In genomic region chr10:12546160-12546802, GRCh38 we compare ENCODE assay signal across 8 cellular contexts.
DNase-seq lines count a peak whose midpoint lies in the region; ATAC-seq, FAIRE-seq and TF ChIP-seq lines count a peak whose summit lies in the region.
"Not testable (repeated sequence)": the region's sequence is repeated elsewhere in the genome, so short reads cannot be mapped to it uniquely, and the experiment has no call there.

No MANE protein-coding gene starts in this region.

- not testable (repeated sequence) for TF ChIP-seq POLR2A in HepG2 (IDR thresholded peaks at IDR 0.05; ENCODE audit: insufficient read depth in 1 of 2, low read depth in 2 of 2, low read length in 2 of 2)

- H3K36me3 Mint-ChIP-seq in CD4-positive, CD25-positive, alpha-beta regulatory T cell; activated CD4-positive, alpha-beta T cell treated with anti-CD3 and anti-CD28 coated beads for 36 hours (ENCODE audit: low read depth); activated naive CD8-positive, alpha-beta T cell; nephron progenitor cell (ENCODE audit: low read depth): not testable (repeated sequence)
- H3K36me3 Mint-ChIP-seq in stimulated activated naive B cell treated with anti-CD40 and anti-IgM and Interleukin-4, amounts not matched to agents 10 μg/mL and 1 μg/mL and 100 μg/mL, for 72 hours: peaks cover 16 to 33% of the 10 kb centered on the region in 2 donors

- H3K4me1 ChIP-seq in CD4-positive, CD25-positive, alpha-beta regulatory T cell (ENCODE audit: control insufficient read depth, insufficient read depth, low read length, poor library complexity, severe bottlenecking); HEK293 (ENCODE audit: control insufficient read depth, insufficient read depth, low read length); HepG2 (ENCODE audit: insufficient read depth, low read length): not testable (repeated sequence)

- POLR2A ChIA-PET in HEK293 (lab: Yijun Ruan, JAX); activated CD4-positive, alpha-beta T cell treated with anti-CD3 and anti-CD28 coated beads for 36 hours (lab: Charles Lee); HepG2 (lab: Yijun Ruan, JAX): not testable (repeated sequence)

- peak overlapping the region in 1 of 4 donors; percentile 38 for H3K4me3 Mint-ChIP-seq in CD4-positive, CD25-positive, alpha-beta regulatory T cell
- not testable (repeated sequence) for H3K4me3 Mint-ChIP-seq in activated CD4-positive, alpha-beta T cell treated with anti-CD3 and anti-CD28 coated beads for 36 hours; nephron progenitor cell; stimulated activated naive B cell treated with anti-CD40 and anti-IgM and Interleukin-4, amounts not matched to agents 10 μg/mL and 1 μg/mL and 100 μg/mL, for 72 hours
- peak overlapping the region; percentile 2 for H3K4me3 Mint-ChIP-seq in activated naive CD8-positive, alpha-beta T cell

- H3K27ac ChIP-seq in CD4-positive, CD25-positive, alpha-beta regulatory T cell (ENCODE audit: insufficient read depth, low read length, poor library complexity, severe bottlenecking); HEK293 (ENCODE audit: extremely low read depth, low read depth, low read length); HepG2 (ENCODE audit: extremely low read length, insufficient read depth, low read length): not testable (repeated sequence)

- H3K4me1 Mint-ChIP-seq in CD4-positive, CD25-positive, alpha-beta regulatory T cell: peaks cover 11 to 26% (median 22%) of the 10 kb centered on the region in 4 donors
- H3K4me1 Mint-ChIP-seq in activated CD4-positive, alpha-beta T cell treated with anti-CD3 and anti-CD28 coated beads for 36 hours: peaks cover 30% of the 10 kb centered on the region
- peaks cover 32% of the 10 kb centered on the region for H3K4me1 Mint-ChIP-seq in activated naive CD8-positive, alpha-beta T cell (ENCODE audit: low read depth)
- peaks cover 22% of the 10 kb centered on the region for H3K4me1 Mint-ChIP-seq in nephron progenitor cell
- H3K4me1 Mint-ChIP-seq in stimulated activated naive B cell treated with anti-CD40 and anti-IgM and Interleukin-4, amounts not matched to agents 10 μg/mL and 1 μg/mL and 100 μg/mL, for 72 hours: peaks cover 43 to 53% of the 10 kb centered on the region in 2 donors

- ATAC-seq in CD4-positive, CD25-positive, alpha-beta regulatory T cell (ENCODE audit: low read depth in 2 of 2); HepG2: not testable (repeated sequence)
- ATAC-seq in activated CD4-positive, alpha-beta T cell treated with anti-CD3 and anti-CD28 coated beads for 36 hours: peak; percentile 36
- peak; percentile 67 to 77 for ATAC-seq in stimulated activated naive B cell treated with anti-CD40 and anti-IgM and Interleukin-4, amounts not matched to agents 10 μg/mL and 1 μg/mL and 100 μg/mL, for 72 hours (replicated peaks)

- H3K27me3 ChIP-seq in CD4-positive, CD25-positive, alpha-beta regulatory T cell (ENCODE audit: control insufficient read depth, insufficient read depth, low read length); HepG2 (ENCODE audit: control insufficient read depth in 1 of 2, insufficient read depth in 2 of 2, low read length in 2 of 2): not testable (repeated sequence)

- CTCF ChIA-PET in HEK293 (lab: Yijun Ruan, JAX); HepG2 (lab: Yijun Ruan, JAX; ENCODE audit: low intra/inter-chr PET ratio, low total read pairs): not testable (repeated sequence)
- CTCF ChIA-PET in activated CD4-positive, alpha-beta T cell treated with anti-CD3 and anti-CD28 coated beads for 36 hours (lab: Charles Lee): interaction anchor here (0.8 kb wide), 1 partner anchor 390 kb away, joined by 3 read pairs; no protein-coding TSS in a partner anchor

- 76% methylated on average over 10 of the region's 10 CpGs for WGBS in HepG2 (ENCODE audit: low lambda C conversion rate)

- H3K9ac ChIP-seq in HepG2 (ENCODE audit: insufficient read depth, low read depth, low read length): not testable (repeated sequence)

- not testable (repeated sequence) for H3K36me3 ChIP-seq in CD4-positive, CD25-positive, alpha-beta regulatory T cell (ENCODE audit: control insufficient read depth, insufficient read depth, low read length); HEK293 (ENCODE audit: control insufficient read depth in 2 of 2, insufficient read depth in 1 of 2, low read length in 2 of 2); HepG2 (replicated peaks in 1 of 2; ENCODE audit: control insufficient read depth in 1 of 2, insufficient read depth in 2 of 2, low read length in 2 of 2)

- not testable (repeated sequence) for H3K79me2 ChIP-seq in HepG2 (ENCODE audit: insufficient read depth, low read length)

- TF ChIP-seq CTCF in HEK293 (tag by site-specific recombination; IDR thresholded peaks at IDR 0.05); HepG2 (CRISPR knock-in tag; IDR thresholded peaks at IDR 0.05); nephron progenitor cell (IDR thresholded peaks at IDR 0.05): not testable (repeated sequence)

- not testable (repeated sequence) for TF ChIP-seq EP300 in HepG2 (IDR thresholded peaks at IDR 0.05; ENCODE audit: low read depth in 2 of 2, low read length in 2 of 2); HepG2 (CRISPR knock-in tag; IDR thresholded peaks at IDR 0.05; ENCODE audit: borderline replicate concordance)

- not testable (repeated sequence) for H3K4me3 ChIP-seq in CD4-positive, CD25-positive, alpha-beta regulatory T cell (ENCODE audit: low read depth, low read length); HEK293 (ENCODE audit: low read depth, low read length); HepG2 (replicated peaks in 1 of 3; ENCODE audit: insufficient read depth in 1 of 3, low read depth in 2 of 3, low read length in 3 of 3)

- H3K27me3 Mint-ChIP-seq in CD4-positive, CD25-positive, alpha-beta regulatory T cell; activated CD4-positive, alpha-beta T cell treated with anti-CD3 and anti-CD28 coated beads for 36 hours; activated naive CD8-positive, alpha-beta T cell; nephron progenitor cell (ENCODE audit: low read depth, poor library complexity); stimulated activated naive B cell treated with anti-CD40 and anti-IgM and Interleukin-4, amounts not matched to agents 10 μg/mL and 1 μg/mL and 100 μg/mL, for 72 hours: not testable (repeated sequence)

- H3K4me2 ChIP-seq in HepG2 (ENCODE audit: low read depth, low read length): not testable (repeated sequence)

- H3K9me3 ChIP-seq in CD4-positive, CD25-positive, alpha-beta regulatory T cell (ENCODE audit: control insufficient read depth in 2 of 2, low read length in 2 of 2); HEK293 (ENCODE audit: control insufficient read depth, insufficient read depth, low read depth, low read length); HepG2 (ENCODE audit: low read length): not testable (repeated sequence)

- FAIRE-seq in HepG2 (lab: Jason Lieb, UNC): not testable (repeated sequence)

- TF ChIP-seq RAD21 in HepG2 (CRISPR knock-in tag; IDR thresholded peaks at IDR 0.05): not testable (repeated sequence)

- peak overlapping the region in 2 of 3 donors; percentile 6 to 52 for H3K27ac Mint-ChIP-seq in CD4-positive, CD25-positive, alpha-beta regulatory T cell
- peak overlapping the region; percentile 15 for H3K27ac Mint-ChIP-seq in activated CD4-positive, alpha-beta T cell treated with anti-CD3 and anti-CD28 coated beads for 36 hours
- peak overlapping the region; percentile 12 for H3K27ac Mint-ChIP-seq in activated naive CD8-positive, alpha-beta T cell
- peak overlapping the region; percentile 83 for H3K27ac Mint-ChIP-seq in nephron progenitor cell
- H3K27ac Mint-ChIP-seq in stimulated activated naive B cell treated with anti-CD40 and anti-IgM and Interleukin-4, amounts not matched to agents 10 μg/mL and 1 μg/mL and 100 μg/mL, for 72 hours: peak overlapping the region; percentile 31

- intact Hi-C loops in activated CD4-positive, alpha-beta T cell treated with anti-CD3 and anti-CD28 coated beads for 36 hours (cut with DNase I, micrococcal nuclease); HepG2 (cut with micrococcal nuclease; ENCODE audit: unreplicated experiment): not testable (repeated sequence)

- H3K9me3 Mint-ChIP-seq in CD4-positive, CD25-positive, alpha-beta regulatory T cell; activated CD4-positive, alpha-beta T cell treated with anti-CD3 and anti-CD28 coated beads for 36 hours (ENCODE audit: low read depth); activated naive CD8-positive, alpha-beta T cell (ENCODE audit: low read depth): not testable (repeated sequence)
- H3K9me3 Mint-ChIP-seq in nephron progenitor cell: peaks cover 29% of the 10 kb centered on the region
- H3K9me3 Mint-ChIP-seq in stimulated activated naive B cell treated with anti-CD40 and anti-IgM and Interleukin-4, amounts not matched to agents 10 μg/mL and 1 μg/mL and 100 μg/mL, for 72 hours: peaks cover 9 to 11% of the 10 kb centered on the region in 2 donors

- not testable (repeated sequence) for DNase-seq in CD4-positive, CD25-positive, alpha-beta regulatory T cell; HepG2 (ENCODE audit: low spot score); nephron progenitor cell; stimulated activated naive B cell treated with anti-CD40 and anti-IgM and Interleukin-4, amounts not matched to agents 10 μg/mL and 1 μg/mL and 100 μg/mL, for 72 hours
- peak; percentile 26 for DNase-seq in activated CD4-positive, alpha-beta T cell treated with anti-CD3 and anti-CD28 coated beads for 36 hours
- DNase-seq in activated T-cell treated with anti-CD3 and anti-CD28 coated beads, Interleukin-2, amount 50 U/mL, for 48 hours: peak; percentile 23 to 27

- in situ Hi-C loops in HepG2 (cut with HindIII; ENCODE audit: extremely low pct_ligation_motif_present, low pct_unique_long_range_greater_than_20kb): not testable (repeated sequence)

- not testable (repeated sequence) for H2AFZ ChIP-seq in HepG2 (ENCODE audit: low read length)

- not testable (repeated sequence) for H4K20me1 ChIP-seq in HepG2 (ENCODE audit: insufficient read depth, low read length)

- not testable (repeated sequence) for BruUV-seq in HepG2 (replicated peaks; lab: Mats Ljungman, UMichigan)

TF ChIP-seq in HEK293, 187 proteins besides CTCF, POLR2A, EP300 and RAD21 (continues in another document):
- TF ChIP-seq ZNF146 (tag by site-specific recombination; IDR thresholded peaks at IDR 0.05): peak; percentile 96

TF ChIP-seq in HepG2, 621 proteins besides CTCF, POLR2A, EP300 and RAD21:
- TF ChIP-seq ATF7 (IDR thresholded peaks at IDR 0.05): 0 out of 2 replicates have a peak, but pooled peaks have one; percentile 13
- not testable (repeated sequence) for TF ChIP-seq ATF7 (CRISPR knock-in tag; IDR thresholded peaks at IDR 0.05)

Comparison
In these comparisons a context has a peak if more than half of its experiments do, and no peak if none do; other contexts are left out.
1. H3K27ac Mint-ChIP-seq: peak in every context shown above with its lines; median percentile 83 in nephron progenitor cell; 31 in stimulated activated naive B cell treated with anti-CD40 and anti-IgM and Interleukin-4, amounts not matched to agents 10 μg/mL and 1 μg/mL and 100 μg/mL, for 72 hours; 29 in CD4-positive, CD25-positive, alpha-beta regulatory T cell; 15 in activated CD4-positive, alpha-beta T cell treated with anti-CD3 and anti-CD28 coated beads for 36 hours; 12 in activated naive CD8-positive, alpha-beta T cell.